19 cellular contexts compared by ENCODE assay signal in genomic region chr22:27930246-27931060, GRCh38. TPM values are rescaled to one million over a fixed set of nuclear protein-coding genes. Genes with fewer than 3 reads are reported as not detected.
DNase-seq lines count a peak whose midpoint lies in the region; ATAC-seq, FAIRE-seq and TF ChIP-seq lines count a peak whose summit lies in the region.
"Had no signal": no experiment of that assay in that cellular context is flagged by ENCODE, and none has a peak within 500 bp of the region (broad histone marks: within the 10 kb centered on the region; RNA-seq: fewer than 3 reads in every experiment).

No MANE protein-coding gene starts in this region.

- H3K27ac ChIP-seq in GM23248 (peak overlapping the region; percentile 13; the same call in 1 of the 2 replicates), IMR-90 (ENCODE audit: insufficient read depth, low read length) (no peak overlapping the region)
- H3K27ac ChIP-seq: sigmoid colon had no signal

- no peaks in the 10 kb centered on the region for H3K79me2 ChIP-seq in GM23248 (ENCODE audit: insufficient read depth)

- no peak overlapping the region for H4K8ac ChIP-seq in IMR-90 (ENCODE audit: low read depth in 2 of 2, low read length in 2 of 2)

- no peak for TF ChIP-seq RAD21 in IMR-90 (IDR thresholded peaks at IDR 0.05; ENCODE audit: low read length)

- CTCF ChIA-PET in IMR-90 (lab: Yijun Ruan, JAX): interaction anchor here (0.8 to 1.4 kb wide), 3 partner anchors 10 to 44 kb away, joined by 3 to 4 read pairs (median 3); no protein-coding TSS in a partner anchor
- CTCF ChIA-PET in activated CD4-positive, alpha-beta memory T cell treated with anti-CD3 and anti-CD28 coated beads, Interleukin-2, amount 10 ng/mL, durations not matched to agents 7 days and 5 days (lab: Charles Lee): interaction anchor here (2.1 kb wide), 1 partner anchor 10 kb away, joined by 7 read pairs; the partner anchor contains the start of gene PITPNB

- H2BK120ac ChIP-seq in IMR-90 (ENCODE audit: low read depth, low read length): no peak overlapping the region

- no peak overlapping the region for H2BK5ac ChIP-seq in IMR-90 (ENCODE audit: low read depth, low read length, poor library complexity, severe bottlenecking)

- H3K27me3 ChIP-seq in GM23248 (replicated peaks; ENCODE audit: insufficient read depth) (no peaks in the 10 kb centered on the region), IMR-90 (ENCODE audit: control insufficient read depth, insufficient read depth, low read length) (no peaks in the 10 kb centered on the region), bronchial epithelial cell (ENCODE audit: control insufficient read depth, insufficient read depth, low read length) (no peaks in the 10 kb centered on the region)
- H3K27me3 ChIP-seq: sigmoid colon had no signal

- no peak overlapping the region for H3K56ac ChIP-seq in IMR-90 (ENCODE audit: extremely low read depth, insufficient read depth, low read length)

- dilution Hi-C loops in IMR-90 (cut with HindIII; ENCODE audit: low sequenced_read_pairs, unreplicated experiment): no loop called here

- H3K23ac ChIP-seq in IMR-90 (ENCODE audit: low read depth, low read length): no peak overlapping the region

- no peaks in the 10 kb centered on the region for H4K20me1 ChIP-seq in GM23248 (ENCODE audit: insufficient read depth)
- no peaks in the 10 kb centered on the region for H4K20me1 ChIP-seq in IMR-90 (ENCODE audit: insufficient read depth, low read length)

- H3K4me1 Mint-ChIP-seq in memory B cell: peaks cover 2% of the 10 kb centered on the region
- H3K4me1 Mint-ChIP-seq in activated CD4-positive, alpha-beta memory T cell treated with anti-CD3 and anti-CD28 coated beads, Interleukin-2, amount 10 ng/mL, durations not matched to agents 7 days and 5 days: peaks cover 3% of the 10 kb centered on the region

- H4K91ac ChIP-seq in IMR-90 (ENCODE audit: insufficient read depth, low read depth, low read length): no peak overlapping the region

- BruUV-seq in IMR-90 (replicated peaks; lab: Mats Ljungman, UMichigan): no TSS peak

- in situ Hi-C loops in GM23248 (cut with MboI) (no loop called here), IMR-90 (cut with MboI; ENCODE audit: low sequenced_read_pairs) (no loop called here)

- intact Hi-C loops in IMR-90 (cut with micrococcal nuclease): no loop called here

- H3K27me3 Mint-ChIP-seq in memory B cell: no peaks in the 10 kb centered on the region
- H3K27me3 Mint-ChIP-seq in activated CD4-positive, alpha-beta memory T cell treated with anti-CD3 and anti-CD28 coated beads, Interleukin-2, amount 10 ng/mL, durations not matched to agents 7 days and 5 days: no peaks in the 10 kb centered on the region
- H3K27me3 Mint-ChIP-seq: activated naive CD8-positive, alpha-beta T cell treated with anti-CD3 and anti-CD28 coated beads for 36 hours; T-helper 17 cell had no signal

- no peak for TF ChIP-seq POLR2A in IMR-90 (IDR thresholded peaks at IDR 0.05; ENCODE audit: low read depth, low read length)

- TF ChIP-seq CTCF in IMR-90 (conservative IDR thresholded peaks at IDR 0.05; ENCODE audit: low read depth, low read length): no peak
- no peak for TF ChIP-seq CTCF in bronchial epithelial cell (IDR thresholded peaks at IDR 0.05; ENCODE audit: insufficient read depth, low read length, severe bottlenecking)

- H3K9me3 ChIP-seq in GM23248 (ENCODE audit: low read depth): no peaks in the 10 kb centered on the region
- H3K9me3 ChIP-seq in IMR-90 (ENCODE audit: control insufficient read depth, insufficient read depth, low read length): no peaks in the 10 kb centered on the region
- H3K9me3 ChIP-seq: sigmoid colon had no signal

- ATAC-seq in IMR-90 (ENCODE audit: low read depth): peak; percentile 29
- ATAC-seq in memory B cell (ENCODE audit: low read depth): no peak
- ATAC-seq in HG02938 (IDR thresholded peaks at IDR 0.05; ENCODE audit: unreplicated experiment): no peak
- no peak for ATAC-seq in HG02798 (IDR thresholded peaks at IDR 0.05; ENCODE audit: poor library complexity, unreplicated experiment)
- ATAC-seq: T-helper 17 cell had no signal

- H3K36me3 Mint-ChIP-seq in memory B cell: peaks cover 5% of the 10 kb centered on the region
- peaks cover 6% of the 10 kb centered on the region for H3K36me3 Mint-ChIP-seq in activated CD4-positive, alpha-beta memory T cell treated with anti-CD3 and anti-CD28 coated beads, Interleukin-2, amount 10 ng/mL, durations not matched to agents 7 days and 5 days (ENCODE audit: low read depth)

- H2AK9ac ChIP-seq in IMR-90 (replicated peaks; ENCODE audit: low read depth, low read length, poor library complexity): no peak overlapping the region

- POLR2A ChIA-PET in IMR-90 (lab: Charles Lee; ENCODE audit: unreplicated experiment): no interaction called here
- POLR2A ChIA-PET in activated CD4-positive, alpha-beta memory T cell treated with anti-CD3 and anti-CD28 coated beads, Interleukin-2, amount 10 ng/mL, durations not matched to agents 7 days and 5 days (lab: Charles Lee): interaction anchor here (1.1 kb wide), 1 partner anchor 11 kb away, joined by 6 read pairs; the partner anchor contains the start of gene PITPNB

- peak overlapping the region; percentile 12; the same call in 1 of the 2 replicates for H3K4ac ChIP-seq in IMR-90 (ENCODE audit: low read depth, low read length)

- peaks cover 18% of the 10 kb centered on the region for H3F3A ChIP-seq in GM23248 (ENCODE audit: insufficient read depth)

- H3K4me2 ChIP-seq in GM23248 (ENCODE audit: unreplicated experiment) (peak overlapping the region; percentile 18), IMR-90 (ENCODE audit: low read depth, low read length) (no peak overlapping the region)

- H3K4me3 Mint-ChIP-seq in memory B cell: no peak overlapping the region
- H3K4me3 Mint-ChIP-seq in activated CD4-positive, alpha-beta memory T cell treated with anti-CD3 and anti-CD28 coated beads, Interleukin-2, amount 10 ng/mL, durations not matched to agents 7 days and 5 days: no peak overlapping the region
- H3K4me3 Mint-ChIP-seq: activated naive CD8-positive, alpha-beta T cell treated with anti-CD3 and anti-CD28 coated beads for 36 hours; T-helper 17 cell had no signal

- H3K4me3 ChIP-seq in GM23248: no peak overlapping the region
- H3K4me3 ChIP-seq in IMR-90 (ENCODE audit: insufficient read depth, low read depth, low read length): no peak overlapping the region
- no peak overlapping the region for H3K4me3 ChIP-seq in bronchial epithelial cell (ENCODE audit: low read depth, low read length)
- H3K4me3 ChIP-seq: sigmoid colon had no signal

- no peak overlapping the region for H2AK5ac ChIP-seq in IMR-90 (ENCODE audit: low read depth, low read length)

- no peak overlapping the region for H2BK15ac ChIP-seq in IMR-90 (ENCODE audit: low read depth, low read length)

- no peaks in the 10 kb centered on the region for H3K36me3 ChIP-seq in GM23248 (ENCODE audit: low read depth)
- H3K36me3 ChIP-seq in IMR-90 (ENCODE audit: control insufficient read depth, insufficient read depth, low read length): no peaks in the 10 kb centered on the region
- no peaks in the 10 kb centered on the region for H3K36me3 ChIP-seq in bronchial epithelial cell (ENCODE audit: control insufficient read depth, insufficient read depth, low read length)
- H3K36me3 ChIP-seq: sigmoid colon had no signal

- H3K4me1 ChIP-seq in GM23248 (ENCODE audit: insufficient read depth) (peaks cover 13% of the 10 kb centered on the region), IMR-90 (ENCODE audit: control insufficient read depth, insufficient read depth, low read length) (peaks cover 3% of the 10 kb centered on the region; the same call in 1 of the 2 replicates)
- H3K4me1 ChIP-seq: sigmoid colon had no signal

- no peaks in the 10 kb centered on the region for H3K9me3 Mint-ChIP-seq in memory B cell
- H3K9me3 Mint-ChIP-seq in activated CD4-positive, alpha-beta memory T cell treated with anti-CD3 and anti-CD28 coated beads, Interleukin-2, amount 10 ng/mL, durations not matched to agents 7 days and 5 days: no peaks in the 10 kb centered on the region

- H3K27ac Mint-ChIP-seq in memory B cell: peak overlapping the region; percentile 1
- no peak overlapping the region for H3K27ac Mint-ChIP-seq in activated CD4-positive, alpha-beta memory T cell treated with anti-CD3 and anti-CD28 coated beads, Interleukin-2, amount 10 ng/mL, durations not matched to agents 7 days and 5 days
- H3K27ac Mint-ChIP-seq: activated naive CD8-positive, alpha-beta T cell treated with anti-CD3 and anti-CD28 coated beads for 36 hours; T-helper 17 cell had no signal

- H2AFZ ChIP-seq in GM23248: 0 out of 2 replicates have a peak overlapping the region, but pooled peaks have one; percentile 9
- no peak overlapping the region for H2AFZ ChIP-seq in IMR-90 (replicated peaks; ENCODE audit: low read length, poor library complexity)

- peaks cover 5% of the 10 kb centered on the region for H3K9me1 ChIP-seq in IMR-90 (ENCODE audit: insufficient read depth, low read length)

- peaks cover 10 to 17% of the 10 kb centered on the region in 2 experiments; a peak in 3 of 4 replicates for H3K79me1 ChIP-seq in IMR-90 (ENCODE audit: low read depth in 1 of 2, low read length in 2 of 2)

- H3K9me2 ChIP-seq in GM23248 (ENCODE audit: insufficient read depth): no peaks in the 10 kb centered on the region

- WGBS in GM23248 (ENCODE audit: low coverage in 1 of 2, low lambda C conversion rate in 2 of 2, missing lambda C conversion rate in 2 of 2), 2 experiments: 32 to 34% methylated on average over 3 of the region's 3 CpGs
- no CpG with 5 or more reads among the region's 3 CpGs for WGBS in IMR-90 (ENCODE audit: extremely low coverage in 2 of 2, insufficient read length in 1 of 2), 2 experiments

- H4K5ac ChIP-seq in IMR-90 (ENCODE audit: low read depth, low read length): no peak overlapping the region

- H3K18ac ChIP-seq in IMR-90 (ENCODE audit: low read depth, low read length): 0 out of 2 replicates have a peak overlapping the region, but pooled peaks have one; percentile 7

- FAIRE-seq in bronchial epithelial cell (lab: Jason Lieb, UNC): peak; percentile 95

- DNase-seq in GM23248: peak; percentile 49
- peak; percentile 35 for DNase-seq in IMR-90
- peak; percentile 96 for DNase-seq in bronchial epithelial cell (ENCODE audit: low read depth)
- DNase-seq in memory B cell (ENCODE audit: low spot score in 2 of 2): no peak
- no peak for DNase-seq in cerebellar nuclear complex (lab: John Stamatoyannopoulos, UW)
- no peak for DNase-seq in activated CD4-positive, alpha-beta memory T cell treated with anti-CD3 and anti-CD28 coated beads, Interleukin-2, amount 10 ng/mL, durations not matched to agents 7 days and 5 days
- DNase-seq: activated CD4-positive, CD25-positive, alpha-beta regulatory T cell; activated CD8-positive, alpha-beta memory T cell treated with anti-CD3 and anti-CD28 coated beads for 24 hours; activated naive CD8-positive, alpha-beta T cell treated with anti-CD3 and anti-CD28 coated beads for 36 hours; EL; erythroblast; glutamatergic neuron; MM.1S; NCI-H510A; Right ventricle myocardium superior; sigmoid colon; T-helper 17 cell had no signal

- H3K14ac ChIP-seq in IMR-90 (replicated peaks; ENCODE audit: low read depth, low read length): peak overlapping the region; percentile 54

- H2BK20ac ChIP-seq in IMR-90 (ENCODE audit: low read depth, low read length): peak overlapping the region; percentile 39; the same call in 1 of the 2 replicates

- H3K9ac ChIP-seq in GM23248 (no peak overlapping the region), IMR-90 (ENCODE audit: low read depth, low read length) (no peak overlapping the region)

RNA-seq across cellular contexts. Expression of gene PITPNB, which starts 11.4 kb away (rescaled TPM):
- 16.2 and 17.7 TPM in 2 replicates for total RNA-seq in GM23248 (2014; rRNA removed; shearing (Covaris generic))
- polyA plus RNA-seq in GM23248 (2016; fragmentation: Nextera tagmentation; extraction: Ambion mirVana) (79.8 and 82.1 TPM in 2 replicates), IMR-90 (2012; rRNA removed) (43.3 and 54.5 TPM in 2 replicates)
- total RNA-seq in IMR-90 (2012; rRNA removed) (19.7 and 29.2 TPM in 2 replicates), bronchial epithelial cell (16.8 and 21.3 TPM in 2 replicates)
- polyA plus RNA-seq in IMR-90 (2012; cell fraction: cytosol; rRNA removed): 12.1 and 20.1 TPM in 2 replicates
- 9.3 and 56.7 TPM in 2 replicates for polyA plus RNA-seq in IMR-90 (2012; cell fraction: nucleus; rRNA removed; ENCODE audit: low replicate concordance)
- total RNA-seq in activated CD4-positive, alpha-beta memory T cell treated with anti-CD3 and anti-CD28 coated beads, Interleukin-2, amount 10 ng/mL, durations not matched to agents 7 days and 5 days: 10 to 100 TPM; 85.7 to 96.0 TPM

Comparison
In these comparisons a context has a peak if more than half of its experiments do, and no peak if none do; other contexts are left out.
1. DNase-seq: peak in GM23248 (single experiment), IMR-90 (single experiment) and bronchial epithelial cell (single experiment); none in memory B cell (0 of 2), cerebellar nuclear complex (0 of 2) and activated CD4-positive, alpha-beta memory T cell treated with anti-CD3 and anti-CD28 coated beads, Interleukin-2, amount 10 ng/mL, durations not matched to agents 7 days and 5 days (single experiment).